In genomic region chr9:127779136-127779981, GRCh38 we compare ENCODE assay signal across 8 cellular contexts. TPM values are rescaled to one million over a fixed set of nuclear protein-coding genes. Genes with fewer than 3 reads are reported as not detected.
A peak's percentile ranks its signal among the peaks of the same experiment; 100 is the strongest.
DNase-seq lines count a peak whose midpoint lies in the region; TF ChIP-seq lines count a peak whose summit lies in the region.

No MANE protein-coding gene starts in this region.

- H3K4me3 ChIP-seq in H7 (ENCODE audit: insufficient read depth, low read depth, low read length) (no peak overlapping the region), rectal smooth muscle tissue (ENCODE audit: low read length) (peak overlapping the region; percentile 8)

- in situ Hi-C loops in GM13976 (cut with MboI; ENCODE audit: low sequenced_read_pairs, unreplicated experiment): no loop called here

- no peak overlapping the region for H3K9ac ChIP-seq in rectal smooth muscle tissue (ENCODE audit: low read length)

- DNase-seq in GM13976 (ENCODE audit: low spot score) (peak; percentile 67), H7 (peak; percentile 71), RWPE1 (ENCODE audit: low spot score) (no peak), NCI-H2081 (lab: John Stamatoyannopoulos, UW) (no peak), glomerular visceral epithelial cell (ENCODE audit: extremely low spot score) (no peak), GM19240 (ENCODE audit: insufficient read length, low spot score) (no peak)
- DNase-seq in central memory CD4-positive, alpha-beta T cell: peak; percentile 42

- CTCF ChIA-PET in RWPE1 (lab: Yijun Ruan, JAX): interaction anchor here (1.6 kb wide), 1 partner anchor 45 kb away, joined by 11 read pairs; the partner anchor contains the start of gene TOR2A

- POLR2A ChIA-PET in RWPE1 (lab: Yijun Ruan, JAX; ENCODE audit: low non-redundant PET): interaction anchor here (0.6 kb wide), 1 partner anchor 1231 kb away, joined by 5 read pairs; no protein-coding TSS in a partner anchor

- no peaks in the 10 kb centered on the region for H3K4me1 ChIP-seq in rectal smooth muscle tissue (ENCODE audit: control insufficient read depth, insufficient read depth, low read length)

- no peaks in the 10 kb centered on the region for H3K27me3 ChIP-seq in H7 (ENCODE audit: control insufficient read depth, insufficient read depth, low read length)
- H3K27me3 ChIP-seq in rectal smooth muscle tissue (ENCODE audit: control insufficient read depth, insufficient read depth, low read length): no peaks in the 10 kb centered on the region

- no peaks in the 10 kb centered on the region for H3K36me3 ChIP-seq in H7 (replicated peaks; ENCODE audit: control insufficient read depth, insufficient read depth, low read length)
- no peaks in the 10 kb centered on the region for H3K36me3 ChIP-seq in rectal smooth muscle tissue (ENCODE audit: control insufficient read depth, insufficient read depth, low read length)

- peak overlapping the region; percentile 55 for H3K27ac ChIP-seq in RWPE1
- H3K27ac ChIP-seq in rectal smooth muscle tissue (ENCODE audit: low read depth, low read length): no peak overlapping the region

- TF ChIP-seq CTCF in GM13976 (IDR thresholded peaks at IDR 0.05; ENCODE audit: borderline replicate concordance, control extremely low read depth, extremely low read depth, insufficient read depth, missing control alignments) (no peak), RWPE1 (conservative IDR thresholded peaks at IDR 0.05; ENCODE audit: low read depth) (no peak)

RNA-seq across cellular contexts. Expression of gene SH2D3C, which starts 0.9 kb away (rescaled TPM):
- total RNA-seq in H7 (2014; rRNA removed; shearing (Covaris generic)): 0.26 and 0.42 TPM in 2 replicates

RNA-seq across cellular contexts. Expression of gene CDK9, which starts 6.5 kb away (rescaled TPM):
- total RNA-seq in H7 (2014; rRNA removed; shearing (Covaris generic)): 51.5 and 56.6 TPM in 2 replicates

RNA-seq across cellular contexts. Expression of gene FPGS, which starts 23.3 kb away (rescaled TPM):
- 84.9 and 92.2 TPM in 2 replicates for total RNA-seq in H7 (2014; rRNA removed; shearing (Covaris generic))

RNA-seq across cellular contexts. Expression of gene TOR2A, which starts 44.3 kb away (rescaled TPM):
- total RNA-seq in H7 (2014; rRNA removed; shearing (Covaris generic)): 13.7 and 19.3 TPM in 2 replicates

Comparison
In these comparisons a context has a peak if more than half of its experiments do, and no peak if none do; other contexts are left out.
1. DNase-seq: peak in GM13976 (single experiment), H7 (single experiment) and central memory CD4-positive, alpha-beta T cell (single experiment); none in RWPE1 (single experiment), NCI-H2081 (0 of 2), glomerular visceral epithelial cell (single experiment) and GM19240 (single experiment).